23 cellular contexts compared by ENCODE assay signal in the genomic region with DNA sequence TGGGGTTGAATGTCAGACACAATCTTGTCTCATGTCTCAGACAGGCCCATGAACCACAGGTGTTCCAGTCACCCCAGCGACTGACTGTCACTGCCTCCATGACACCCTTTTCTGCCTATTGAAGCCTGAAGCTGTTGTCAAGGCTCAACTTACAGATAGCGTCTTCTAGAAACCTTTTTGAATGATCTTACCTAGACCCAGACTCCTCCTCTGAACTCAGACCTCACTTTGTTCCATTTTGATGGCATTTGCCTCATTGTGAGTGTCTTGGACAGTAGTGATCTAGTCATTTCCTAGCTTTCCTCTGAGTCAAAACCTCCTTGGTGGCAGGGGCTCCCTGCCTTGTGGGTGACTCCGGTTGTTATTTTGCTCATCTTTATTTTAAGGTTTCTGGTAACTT.
DNase-seq lines count a peak whose midpoint lies in the region; ATAC-seq lines count a peak whose summit lies in the region.
"Had no signal": no experiment of that assay in that cellular context is flagged by ENCODE, and none has a peak within 500 bp of the region (broad histone marks: within the 10 kb centered on the region; RNA-seq: fewer than 3 reads in every experiment).

No MANE protein-coding gene starts in this region.

- ATAC-seq in GM18520 (IDR thresholded peaks at IDR 0.05; ENCODE audit: unreplicated experiment): peak; percentile 53
- ATAC-seq in GM19023 (IDR thresholded peaks at IDR 0.05; ENCODE audit: unreplicated experiment): peak; percentile 72
- peak; percentile 94 for ATAC-seq in HG02870 (IDR thresholded peaks at IDR 0.05; ENCODE audit: unreplicated experiment)
- ATAC-seq: K562; left lobe of liver; naive thymus-derived CD8-positive, alpha-beta T cell had no signal

- peak; percentile 22 to 30 for DNase-seq in activated T-cell treated with anti-CD3 and anti-CD28 coated beads, Interleukin-2, amount 50 U/mL, for 48 hours
- DNase-seq in NCI-H69 (lab: John Stamatoyannopoulos, UW) (no peak), DMS114 treated with DMSO at 0.1 percent for 48 hours (lab: John Stamatoyannopoulos, UW; ENCODE audit: unreplicated experiment) (no peak), AG20443 (ENCODE audit: low spot score) (no peak), mucosa of gallbladder (ENCODE audit: low spot score) (no peak)
- DNase-seq: CD4-positive, alpha-beta T cell; effector CD8-positive, alpha-beta T cell; erythroblast; foreskin fibroblast; immature natural killer cell; MG63; naive thymus-derived CD8-positive, alpha-beta T cell; NCI-H1436; NCI-H510A; retina; stimulated activated CD4-positive, alpha-beta T cell treated with anti-CD3 and anti-CD28 coated beads, Interleukin-2, amount 100 ng/mL, for 48 hours; stomach; transverse colon had no signal

Comparison
In these comparisons a context has a peak if more than half of its experiments do, and no peak if none do; other contexts are left out.
1. DNase-seq: peak in activated T-cell treated with anti-CD3 and anti-CD28 coated beads, Interleukin-2, amount 50 U/mL, for 48 hours (2 of 2); none in NCI-H69 (single experiment), DMS114 treated with DMSO at 0.1 percent for 48 hours (single experiment), AG20443 (single experiment) and mucosa of gallbladder (single experiment).
2. Peak in every context shown above with its lines, with median percentiles within 50 percentile points of each other: ATAC-seq.